In the genomic region with DNA sequence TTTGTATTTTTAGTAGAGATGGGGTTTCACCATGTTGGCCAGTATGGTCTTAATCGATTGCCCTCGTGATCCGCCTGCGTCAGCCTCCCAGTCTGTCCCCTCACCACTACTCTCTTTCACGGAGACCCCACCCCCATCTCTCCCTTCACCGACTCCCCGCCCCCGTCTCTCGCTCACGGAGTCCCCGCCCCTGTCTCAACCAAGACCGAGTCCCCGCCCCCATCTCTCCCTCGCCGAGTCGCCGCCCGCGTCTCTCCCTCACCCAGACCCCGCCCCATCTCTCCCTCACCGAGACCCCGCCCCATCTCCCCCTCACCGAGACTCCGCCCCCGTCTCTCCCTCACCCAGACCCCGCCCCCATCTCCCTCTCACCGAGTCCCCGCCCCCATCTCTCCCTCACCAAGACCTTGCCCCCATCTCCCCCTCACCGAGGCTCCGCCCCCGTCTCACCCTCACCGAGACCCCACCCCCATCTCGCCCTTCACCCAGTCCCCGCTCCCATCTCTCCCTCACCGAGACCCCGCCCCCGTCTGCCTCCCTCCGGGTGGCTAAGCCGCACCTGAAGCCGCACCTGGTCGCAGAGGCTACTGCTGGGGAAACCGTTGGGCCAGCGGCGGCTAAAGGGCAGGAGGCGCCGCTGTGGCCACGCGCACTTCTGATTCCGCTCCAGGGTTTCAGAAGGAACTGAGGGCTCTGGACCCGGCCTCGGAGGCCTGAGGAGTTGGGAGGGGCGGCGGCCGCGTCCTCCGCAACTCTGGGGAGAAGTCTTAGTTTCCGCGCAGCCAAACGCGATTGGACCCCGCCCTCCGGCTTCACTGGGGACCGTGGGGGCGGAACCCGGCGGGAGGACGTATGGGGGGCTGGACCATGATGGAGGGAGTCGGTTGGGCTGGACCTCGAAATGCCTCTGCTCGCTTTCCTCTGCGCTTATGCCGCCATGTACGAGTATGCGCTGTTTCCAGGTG, we compare ENCODE assay signal across 1 cellular context.
TF ChIP-seq lines count a peak whose summit lies in the region.

No MANE protein-coding gene starts in this region.

TF ChIP-seq in HepG2, 621 proteins besides CTCF, POLR2A, EP300 and RAD21 (continued from another document and continues in another):
- no peak for TF ChIP-seq ZNF432 (CRISPR knock-in tag; IDR thresholded peaks at IDR 0.05; ENCODE audit: borderline replicate concordance)
- TF ChIP-seq ZNF558 (CRISPR knock-in tag; IDR thresholded peaks at IDR 0.05; ENCODE audit: borderline replicate concordance): 0 out of 2 replicates have a peak, but pooled peaks have one; percentile 39
- TF ChIP-seq NPAS2 (CRISPR knock-in tag; IDR thresholded peaks at IDR 0.05; ENCODE audit: borderline replicate concordance): no peak
- no peak for TF ChIP-seq JUNB (CRISPR knock-in tag; IDR thresholded peaks at IDR 0.05; ENCODE audit: borderline replicate concordance)
- no peak for TF ChIP-seq SNAPC5 (CRISPR knock-in tag; IDR thresholded peaks at IDR 0.05; ENCODE audit: borderline replicate concordance)
- TF ChIP-seq, protein P1, sequence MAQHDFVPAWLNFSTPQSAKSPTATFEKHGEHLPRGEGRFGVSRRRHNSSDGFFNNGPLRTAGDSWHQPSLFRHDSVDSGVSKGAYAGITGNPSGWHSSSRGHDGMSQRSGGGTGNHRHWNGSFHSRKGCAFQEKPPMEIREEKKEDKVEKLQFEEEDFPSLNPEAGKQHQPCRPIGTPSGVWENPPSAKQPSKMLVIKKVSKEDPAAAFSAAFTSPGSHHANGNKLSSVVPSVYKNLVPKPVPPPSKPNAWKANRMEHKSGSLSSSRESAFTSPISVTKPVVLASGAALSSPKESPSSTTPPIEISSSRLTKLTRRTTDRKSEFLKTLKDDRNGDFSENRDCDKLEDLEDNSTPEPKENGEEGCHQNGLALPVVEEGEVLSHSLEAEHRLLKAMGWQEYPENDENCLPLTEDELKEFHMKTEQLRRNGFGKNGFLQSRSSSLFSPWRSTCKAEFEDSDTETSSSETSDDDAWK (CRISPR knock-in tag; IDR thresholded peaks at IDR 0.05): no peak
- peak; percentile 37; the same call in 1 of the 2 replicates for TF ChIP-seq HINFP (CRISPR knock-in tag; IDR thresholded peaks at IDR 0.05; ENCODE audit: low read depth)
- TF ChIP-seq ZFP62 (CRISPR knock-in tag; IDR thresholded peaks at IDR 0.05): no peak
- peak; percentile 71; the same call in 1 of the 2 replicates for TF ChIP-seq ZNF543 (CRISPR knock-in tag; IDR thresholded peaks at IDR 0.05)
- no peak; the same call in 1 of the 2 replicates for TF ChIP-seq REL (CRISPR knock-in tag; conservative IDR thresholded peaks at IDR 0.05)
- no peak for TF ChIP-seq NCOA1 (CRISPR knock-in tag; IDR thresholded peaks at IDR 0.05)
- TF ChIP-seq U2AF2 (IDR thresholded peaks at IDR 0.05; ENCODE audit: low read depth, low read length): no peak
- no peak for TF ChIP-seq GZF1 (CRISPR knock-in tag; IDR thresholded peaks at IDR 0.05)
- TF ChIP-seq, protein P2, sequence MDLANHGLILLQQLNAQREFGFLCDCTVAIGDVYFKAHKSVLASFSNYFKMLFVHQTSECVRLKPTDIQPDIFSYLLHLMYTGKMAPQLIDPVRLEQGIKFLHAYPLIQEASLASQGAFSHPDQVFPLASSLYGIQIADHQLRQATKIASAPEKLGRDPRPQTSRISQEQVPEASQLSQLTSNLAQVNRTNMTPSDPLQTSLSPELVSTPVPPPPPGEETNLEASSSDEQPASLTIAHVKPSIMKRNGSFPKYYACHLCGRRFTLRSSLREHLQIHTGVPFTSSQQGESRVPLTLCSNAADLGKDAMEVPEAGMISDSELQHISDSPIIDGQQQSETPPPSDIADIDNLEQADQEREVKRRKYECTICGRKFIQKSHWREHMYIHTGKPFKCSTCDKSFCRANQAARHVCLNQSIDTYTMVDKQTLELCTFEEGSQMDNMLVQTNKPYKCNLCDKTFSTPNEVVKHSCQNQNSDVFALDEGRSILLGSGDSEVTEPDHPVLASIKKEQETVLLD (CRISPR knock-in tag; IDR thresholded peaks at IDR 0.05; ENCODE audit: low read depth): no peak
- TF ChIP-seq PAWR (CRISPR knock-in tag; IDR thresholded peaks at IDR 0.05; ENCODE audit: borderline replicate concordance): no peak
- no peak for TF ChIP-seq ZNF775 (CRISPR knock-in tag; IDR thresholded peaks at IDR 0.05; ENCODE audit: borderline replicate concordance)
- TF ChIP-seq GATA4 (IDR thresholded peaks at IDR 0.05; ENCODE audit: borderline replicate concordance, low read depth): no peak
- TF ChIP-seq, protein P3, sequence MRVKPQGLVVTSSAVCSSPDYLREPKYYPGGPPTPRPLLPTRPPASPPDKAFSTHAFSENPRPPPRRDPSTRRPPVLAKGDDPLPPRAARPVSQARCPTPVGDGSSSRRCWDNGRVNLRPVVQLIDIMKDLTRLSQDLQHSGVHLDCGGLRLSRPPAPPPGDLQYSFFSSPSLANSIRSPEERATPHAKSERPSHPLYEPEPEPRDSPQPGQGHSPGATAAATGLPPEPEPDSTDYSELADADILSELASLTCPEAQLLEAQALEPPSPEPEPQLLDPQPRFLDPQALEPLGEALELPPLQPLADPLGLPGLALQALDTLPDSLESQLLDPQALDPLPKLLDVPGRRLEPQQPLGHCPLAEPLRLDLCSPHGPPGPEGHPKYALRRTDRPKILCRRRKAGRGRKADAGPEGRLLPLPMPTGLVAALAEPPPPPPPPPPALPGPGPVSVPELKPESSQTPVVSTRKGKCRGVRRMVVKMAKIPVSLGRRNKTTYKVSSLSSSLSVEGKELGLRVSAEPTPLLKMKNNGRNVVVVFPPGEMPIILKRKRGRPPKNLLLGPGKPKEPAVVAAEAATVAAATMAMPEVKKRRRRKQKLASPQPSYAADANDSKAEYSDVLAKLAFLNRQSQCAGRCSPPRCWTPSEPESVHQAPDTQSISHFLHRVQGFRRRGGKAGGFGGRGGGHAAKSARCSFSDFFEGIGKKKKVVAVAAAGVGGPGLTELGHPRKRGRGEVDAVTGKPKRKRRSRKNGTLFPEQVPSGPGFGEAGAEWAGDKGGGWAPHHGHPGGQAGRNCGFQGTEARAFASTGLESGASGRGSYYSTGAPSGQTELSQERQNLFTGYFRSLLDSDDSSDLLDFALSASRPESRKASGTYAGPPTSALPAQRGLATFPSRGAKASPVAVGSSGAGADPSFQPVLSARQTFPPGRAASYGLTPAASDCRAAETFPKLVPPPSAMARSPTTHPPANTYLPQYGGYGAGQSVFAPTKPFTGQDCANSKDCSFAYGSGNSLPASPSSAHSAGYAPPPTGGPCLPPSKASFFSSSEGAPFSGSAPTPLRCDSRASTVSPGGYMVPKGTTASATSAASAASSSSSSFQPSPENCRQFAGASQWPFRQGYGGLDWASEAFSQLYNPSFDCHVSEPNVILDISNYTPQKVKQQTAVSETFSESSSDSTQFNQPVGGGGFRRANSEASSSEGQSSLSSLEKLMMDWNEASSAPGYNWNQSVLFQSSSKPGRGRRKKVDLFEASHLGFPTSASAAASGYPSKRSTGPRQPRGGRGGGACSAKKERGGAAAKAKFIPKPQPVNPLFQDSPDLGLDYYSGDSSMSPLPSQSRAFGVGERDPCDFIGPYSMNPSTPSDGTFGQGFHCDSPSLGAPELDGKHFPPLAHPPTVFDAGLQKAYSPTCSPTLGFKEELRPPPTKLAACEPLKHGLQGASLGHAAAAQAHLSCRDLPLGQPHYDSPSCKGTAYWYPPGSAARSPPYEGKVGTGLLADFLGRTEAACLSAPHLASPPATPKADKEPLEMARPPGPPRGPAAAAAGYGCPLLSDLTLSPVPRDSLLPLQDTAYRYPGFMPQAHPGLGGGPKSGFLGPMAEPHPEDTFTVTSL (CRISPR knock-in tag; IDR thresholded peaks at IDR 0.05; ENCODE audit: borderline replicate concordance): no peak
- no peak; the same call in 1 of the 2 replicates for TF ChIP-seq MYC (CRISPR knock-in tag; IDR thresholded peaks at IDR 0.05; ENCODE audit: borderline replicate concordance)
- TF ChIP-seq STAG1 (CRISPR knock-in tag; IDR thresholded peaks at IDR 0.05): no peak
- no peak for TF ChIP-seq RAD51 (IDR thresholded peaks at IDR 0.05; ENCODE audit: borderline replicate concordance)
- TF ChIP-seq MTA1 (CRISPR knock-in tag; IDR thresholded peaks at IDR 0.05; ENCODE audit: borderline replicate concordance): no peak
- TF ChIP-seq SIX4 (CRISPR knock-in tag; IDR thresholded peaks at IDR 0.05): no peak
- TF ChIP-seq KMT2A (CRISPR knock-in tag; IDR thresholded peaks at IDR 0.05): no peak
- no peak for TF ChIP-seq ZNF792 (CRISPR knock-in tag; IDR thresholded peaks at IDR 0.05)
- TF ChIP-seq ZNF224 (CRISPR knock-in tag; IDR thresholded peaks at IDR 0.05): no peak
- no peak for TF ChIP-seq SRF (IDR thresholded peaks at IDR 0.05; ENCODE audit: low read depth, low read length)
- no peak for TF ChIP-seq EEA1 (CRISPR knock-in tag; IDR thresholded peaks at IDR 0.05; ENCODE audit: borderline replicate concordance)
- no peak for TF ChIP-seq RORA (CRISPR knock-in tag; IDR thresholded peaks at IDR 0.05)
- no peak for TF ChIP-seq KLF12 (CRISPR knock-in tag; IDR thresholded peaks at IDR 0.05; ENCODE audit: borderline replicate concordance)
- TF ChIP-seq ADNP (CRISPR knock-in tag; IDR thresholded peaks at IDR 0.05): no peak
- no peak; the same call in 1 of the 2 replicates for TF ChIP-seq UBTF (CRISPR knock-in tag; IDR thresholded peaks at IDR 0.05)
- no peak for TF ChIP-seq ZNF670 (CRISPR knock-in tag; IDR thresholded peaks at IDR 0.05; ENCODE audit: borderline replicate concordance)
- TF ChIP-seq SETDB1 (CRISPR knock-in tag; IDR thresholded peaks at IDR 0.05; ENCODE audit: borderline replicate concordance): no peak
- no peak for TF ChIP-seq XBP1 (CRISPR knock-in tag; IDR thresholded peaks at IDR 0.05)
- no peak for TF ChIP-seq ZNF382 (CRISPR knock-in tag; IDR thresholded peaks at IDR 0.05; ENCODE audit: borderline replicate concordance)
- no peak for TF ChIP-seq ZNF276 (CRISPR knock-in tag; IDR thresholded peaks at IDR 0.05; ENCODE audit: low read depth)
- no peak for TF ChIP-seq ZNF44 (CRISPR knock-in tag; IDR thresholded peaks at IDR 0.05)
- TF ChIP-seq, protein P4, sequence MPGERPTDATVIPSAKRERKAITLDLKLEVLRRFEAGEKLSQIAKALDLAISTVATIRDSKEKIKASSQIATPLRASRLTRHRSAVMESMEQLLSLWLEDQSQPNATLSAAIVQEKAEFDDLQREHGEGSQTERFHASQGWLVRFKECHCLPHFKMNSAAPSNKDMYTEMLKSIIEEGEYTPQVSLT (CRISPR knock-in tag; IDR thresholded peaks at IDR 0.05; ENCODE audit: borderline replicate concordance, low read depth): no peak
- TF ChIP-seq, protein P5, sequence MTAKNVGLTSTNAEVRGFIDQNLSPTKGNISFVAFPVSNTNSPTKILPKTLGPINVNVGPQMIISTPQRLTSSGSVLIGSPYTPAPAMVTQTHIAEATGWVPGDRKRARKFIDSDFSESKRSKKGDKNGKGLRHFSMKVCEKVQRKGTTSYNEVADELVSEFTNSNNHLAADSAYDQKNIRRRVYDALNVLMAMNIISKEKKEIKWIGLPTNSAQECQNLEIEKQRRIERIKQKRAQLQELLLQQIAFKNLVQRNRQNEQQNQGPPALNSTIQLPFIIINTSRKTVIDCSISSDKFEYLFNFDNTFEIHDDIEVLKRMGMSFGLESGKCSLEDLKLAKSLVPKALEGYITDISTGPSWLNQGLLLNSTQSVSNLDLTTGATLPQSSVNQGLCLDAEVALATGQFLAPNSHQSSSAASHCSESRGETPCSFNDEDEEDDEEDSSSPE (CRISPR knock-in tag; IDR thresholded peaks at IDR 0.05): no peak
- no peak for TF ChIP-seq ZNF879 (CRISPR knock-in tag; IDR thresholded peaks at IDR 0.05)
